9 cellular contexts compared by ENCODE assay signal in the genomic region with DNA sequence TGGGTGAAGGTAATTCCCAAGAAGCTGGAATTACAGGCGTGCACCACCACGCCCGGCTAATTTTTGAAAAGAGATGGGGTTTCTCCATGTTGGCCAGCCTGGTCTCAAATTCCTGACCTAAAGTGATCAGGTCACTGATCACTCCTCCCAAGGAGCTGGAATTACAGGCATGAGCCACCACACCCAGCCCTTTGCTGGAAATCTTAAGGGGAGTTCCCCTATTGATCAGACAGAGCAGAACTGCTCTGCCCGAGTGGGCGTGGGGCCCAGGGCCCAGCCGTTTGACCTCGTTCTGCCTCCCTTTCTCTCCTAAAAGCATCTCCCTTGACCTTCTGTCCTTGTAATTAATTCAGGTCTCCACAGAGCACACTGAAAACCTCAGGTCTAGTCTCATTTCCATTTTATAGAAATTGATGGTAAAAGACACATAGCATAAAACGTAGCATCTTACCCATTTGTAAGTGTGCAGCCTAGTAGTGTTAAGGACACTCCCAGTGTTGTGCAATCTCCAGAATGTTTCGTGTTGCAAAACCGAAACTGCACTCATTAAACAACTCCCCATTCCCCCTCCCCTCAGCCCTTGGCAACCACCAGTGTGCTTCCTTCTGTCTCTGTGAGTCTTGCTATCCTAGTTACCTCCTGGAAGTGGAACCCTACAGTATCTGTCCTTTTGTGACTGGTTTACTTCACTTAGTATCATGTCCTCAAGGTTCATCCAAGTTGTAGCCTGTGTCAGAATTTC.
DNase-seq lines count a peak whose midpoint lies in the region; ATAC-seq, FAIRE-seq and TF ChIP-seq lines count a peak whose summit lies in the region.
"Had no signal": no experiment of that assay in that cellular context is flagged by ENCODE, and none has a peak within 500 bp of the region (broad histone marks: within the 10 kb centered on the region; RNA-seq: fewer than 3 reads in every experiment).

No MANE protein-coding gene starts in this region.

- peak overlapping the region; percentile 86 for H3K4me3 Mint-ChIP-seq in natural killer cell treated with Interleukin-12 subunit alpha and Interleukin-12 subunit beta and Interleukin-15 and Interleukin-18, amount 100 ng/mL, for 72 hours

- H3K27ac Mint-ChIP-seq in natural killer cell treated with Interleukin-12 subunit alpha and Interleukin-12 subunit beta and Interleukin-15 and Interleukin-18, amount 100 ng/mL, for 72 hours = peak overlapping the region; percentile 76 to 85

- peaks cover 92% of the 10 kb centered on the region for H3K4me1 ChIP-seq in vagina

- intact Hi-C loops in vagina (cut with DNase I) = loop anchor here (5.0 to 10.0 kb wide), 2 partner anchors 86 to 132 kb away; no protein-coding TSS in a partner anchor

- H3K4me3 ChIP-seq in epithelial cell of esophagus (ENCODE audit: low read length) (no peak overlapping the region), vagina (peak overlapping the region; percentile 1 to 22)

- no peaks in the 10 kb centered on the region for H3K36me3 Mint-ChIP-seq in natural killer cell treated with Interleukin-12 subunit alpha and Interleukin-12 subunit beta and Interleukin-15 and Interleukin-18, amount 100 ng/mL, for 72 hours
- H3K36me3 Mint-ChIP-seq: brain had no signal

- H3K27me3 Mint-ChIP-seq in natural killer cell treated with Interleukin-12 subunit alpha and Interleukin-12 subunit beta and Interleukin-15 and Interleukin-18, amount 100 ng/mL, for 72 hours = no peaks in the 10 kb centered on the region
- H3K27me3 Mint-ChIP-seq: brain had no signal

- no peaks in the 10 kb centered on the region for H3K36me3 ChIP-seq in vagina

- no peak for TF ChIP-seq POLR2A in vagina (IDR thresholded peaks at IDR 0.05)

- TF ChIP-seq CTCF in epithelial cell of esophagus (IDR thresholded peaks at IDR 0.05; ENCODE audit: insufficient read depth, low read depth, low read length, missing control alignments) = no peak
- no peak for TF ChIP-seq CTCF in vagina (IDR thresholded peaks at IDR 0.05)

- H3K27me3 ChIP-seq in vagina = no peaks in the 10 kb centered on the region

- H3K27ac ChIP-seq in vagina = peak overlapping the region; percentile 72

- no peak for FAIRE-seq in HTR-8/SVneo (lab: Jason Lieb, UNC)

- peak; percentile 69 for ATAC-seq in activated CD4-positive, CD25-positive, alpha-beta regulatory T cell treated with anti-CD3 and anti-CD28 coated beads, Interleukin-2, amount 50 U/mL, for 24 hours
- ATAC-seq in natural killer cell treated with Interleukin-12 subunit alpha and Interleukin-12 subunit beta and Interleukin-15 and Interleukin-18, amount 100 ng/mL, for 72 hours = peak; percentile 95 to 97
- no peak for ATAC-seq in HG02852 (IDR thresholded peaks at IDR 0.05; ENCODE audit: unreplicated experiment)

- H3K9me3 ChIP-seq in vagina = no peaks in the 10 kb centered on the region

- no peaks in the 10 kb centered on the region for H3K9me3 Mint-ChIP-seq in natural killer cell treated with Interleukin-12 subunit alpha and Interleukin-12 subunit beta and Interleukin-15 and Interleukin-18, amount 100 ng/mL, for 72 hours
- H3K9me3 Mint-ChIP-seq: brain had no signal

- DNase-seq in activated CD4-positive, CD25-positive, alpha-beta regulatory T cell treated with anti-CD3 and anti-CD28 coated beads, Interleukin-2, amount 50 U/mL, for 72 hours = no peak
- DNase-seq in HTR-8/SVneo (ENCODE audit: insufficient read length, low spot score) (peak; percentile 45), SW480 (ENCODE audit: low spot score) (peak; percentile 87), epithelial cell of esophagus (ENCODE audit: low read depth) (peak; percentile 99), vagina (ENCODE audit: extremely low spot score in 2 of 2) (peak in 1 of 2 donors; percentile 96)
- peak; percentile 88 for DNase-seq in natural killer cell treated with Interleukin-12 subunit alpha and Interleukin-12 subunit beta and Interleukin-15 and Interleukin-18, amount 100 ng/mL, for 72 hours (ENCODE audit: low spot score)

- H3K4me1 Mint-ChIP-seq in natural killer cell treated with Interleukin-12 subunit alpha and Interleukin-12 subunit beta and Interleukin-15 and Interleukin-18, amount 100 ng/mL, for 72 hours (ENCODE audit: low read depth in 2 of 2) = peaks cover 53 to 58% of the 10 kb centered on the region in 2 donors
